ENCODE assay signal across 8 cellular contexts in the genomic region with DNA sequence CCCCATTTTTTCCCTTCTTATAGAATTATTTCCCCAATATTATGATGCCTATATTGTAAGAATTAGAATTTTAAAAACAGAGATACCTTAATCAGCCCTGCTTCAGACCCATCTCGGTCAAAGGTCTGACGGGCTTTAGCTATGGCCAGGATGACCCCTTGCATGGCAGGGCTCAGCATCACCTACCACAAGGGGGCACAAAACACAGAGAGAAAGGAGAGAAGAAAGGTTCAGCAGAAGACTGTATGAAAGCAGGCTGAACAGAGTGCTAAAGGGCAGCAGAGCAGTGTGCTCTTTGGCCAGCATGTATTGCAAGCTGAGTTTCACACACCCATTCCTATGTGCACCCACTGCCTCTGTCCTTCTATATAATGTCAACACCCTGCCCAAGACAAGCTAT. TPM values are rescaled to one million over a fixed set of nuclear protein-coding genes. Genes with fewer than 3 reads are reported as not detected.
DNase-seq lines count a peak whose midpoint lies in the region; ATAC-seq and TF ChIP-seq lines count a peak whose summit lies in the region.

No MANE protein-coding gene starts in this region.

- no peak overlapping the region for H3K4me3 ChIP-seq in NT2/D1 (ENCODE audit: insufficient read length, low read depth)
- no peak overlapping the region for H3K4me3 ChIP-seq in epithelial cell of esophagus (ENCODE audit: low read length)

- no peaks in the 10 kb centered on the region for H3K27me3 ChIP-seq in NT2/D1 (ENCODE audit: insufficient read depth, insufficient read length)

- TF ChIP-seq CTCF in epithelial cell of esophagus (IDR thresholded peaks at IDR 0.05; ENCODE audit: insufficient read depth, low read depth, low read length, missing control alignments) (peak; percentile 58), osteocyte (IDR thresholded peaks at IDR 0.05) (peak; percentile 47)

- no peaks in the 10 kb centered on the region for H3K27me3 Mint-ChIP-seq in osteocyte (ENCODE audit: unreplicated experiment)

- no peak overlapping the region for H3K27ac Mint-ChIP-seq in osteocyte (ENCODE audit: unreplicated experiment)

- H3K36me3 Mint-ChIP-seq in osteocyte (ENCODE audit: unreplicated experiment), result peaks cover 44% of the 10 kb centered on the region

- H3K4me1 ChIP-seq in NT2/D1 (ENCODE audit: insufficient read depth, insufficient read length), result no peaks in the 10 kb centered on the region

- H3K9me3 ChIP-seq in NT2/D1 (ENCODE audit: insufficient read depth, low read length), result no peaks in the 10 kb centered on the region

- ATAC-seq in GM21367 (IDR thresholded peaks at IDR 0.05; ENCODE audit: unreplicated experiment), result peak; percentile 70
- ATAC-seq in HG02938 (IDR thresholded peaks at IDR 0.05; ENCODE audit: unreplicated experiment), result no peak
- ATAC-seq in GM21825 (IDR thresholded peaks at IDR 0.05; ENCODE audit: unreplicated experiment), result no peak

- DNase-seq in COR-L47 (lab: John Stamatoyannopoulos, UW), result peak; percentile 21
- peak; percentile 33 for DNase-seq in NT2/D1 (ENCODE audit: low read depth, low spot score)
- peak; percentile 47 for DNase-seq in epithelial cell of esophagus (ENCODE audit: low read depth)
- DNase-seq in osteocyte (ENCODE audit: extremely low spot score, unreplicated experiment), result no peak
- DNase-seq in DMS79 (lab: John Stamatoyannopoulos, UW), result no peak

- peaks cover 78% of the 10 kb centered on the region for H3K36me3 ChIP-seq in NT2/D1 (ENCODE audit: insufficient read depth, insufficient read length, low read length)

- H3K9ac ChIP-seq in NT2/D1 (ENCODE audit: insufficient read length, low read depth), result no peak overlapping the region

- peaks cover 21% of the 10 kb centered on the region for H3K4me1 Mint-ChIP-seq in osteocyte (ENCODE audit: unreplicated experiment)

- no peak overlapping the region for H3K4me3 Mint-ChIP-seq in osteocyte (ENCODE audit: unreplicated experiment)

- no peaks in the 10 kb centered on the region for H3K9me3 Mint-ChIP-seq in osteocyte (ENCODE audit: unreplicated experiment)

RNA-seq across cellular contexts. Expression of a gene that starts 26.8 kb away (rescaled TPM):
- not detected in 2 replicates for total RNA-seq in osteocyte

RNA-seq across cellular contexts. Expression of a gene that starts 32.9 kb away (rescaled TPM):
- 14.3 and 14.7 TPM in 2 replicates for total RNA-seq in osteocyte

Comparison
In these comparisons a context has a peak if more than half of its experiments do, and no peak if none do; other contexts are left out.
1. DNase-seq: peak in COR-L47 (single experiment), NT2/D1 (single experiment) and epithelial cell of esophagus (single experiment); none in osteocyte (single experiment) and DMS79 (single experiment).